In genomic region chr14:94675036-94675435, GRCh38 we compare ENCODE assay signal across 25 cellular contexts.
"Had no signal": no experiment of that assay in that cellular context is flagged by ENCODE, and none has a peak within 500 bp of the region (broad histone marks: within the 10 kb centered on the region; RNA-seq: fewer than 3 reads in every experiment).

No MANE protein-coding gene starts in this region.

- DNase-seq: cortex of kidney; effector CD4-positive, alpha-beta T cell; endodermal cell; foreskin keratinocyte; heart left ventricle; left colon; mesenchymal stem cell; midbrain; naive thymus-derived CD4-positive, alpha-beta T cell; spleen; stimulated activated CD4-positive, alpha-beta T cell treated with anti-CD3 and anti-CD28 coated beads, Interleukin-4, amount 100 ng/mL, for 4 hours; stimulated activated naive CD8-positive, alpha-beta T cell treated with anti-CD3 and anti-CD28 coated beads, Interleukin-15, Interleukin-2, amounts not matched to agents 100 U/mL and 50 U/mL, for 24 hours; thyroid gland; trophoblast cell had no signal

- H3K4me3 ChIP-seq: esophagus muscularis mucosa, gastroesophageal sphincter, heart left ventricle, hepatocyte, lung, neural progenitor cell, prostate gland, right atrium auricular region, skin epidermis, spleen, suprapubic skin, thyroid gland had no signal

- H3K27me3 ChIP-seq: foreskin keratinocyte, hepatocyte, neural progenitor cell, right atrium auricular region, suprapubic skin, thyroid gland had no signal

- H3K27ac Mint-ChIP-seq: endodermal cell; nephron; neural progenitor cell; stimulated activated memory B cell treated with anti-CD40 and anti-IgM and Interleukin-4, amounts not matched to agents 10 μg/mL and 1 μg/mL and 100 μg/mL, for 72 hours had no signal

- H3K4me1 Mint-ChIP-seq: endodermal cell; naive thymus-derived CD4-positive, alpha-beta T cell; nephron; stimulated activated memory B cell treated with anti-CD40 and anti-IgM and Interleukin-4, amounts not matched to agents 10 μg/mL and 1 μg/mL and 100 μg/mL, for 72 hours had no signal

- H3K4me1 ChIP-seq: esophagus muscularis mucosa, foreskin keratinocyte, gastroesophageal sphincter, heart left ventricle, prostate gland, right atrium auricular region, spleen, suprapubic skin, thyroid gland had no signal

- H3K9me3 ChIP-seq: esophagus muscularis mucosa, gastroesophageal sphincter, heart left ventricle, prostate gland, right atrium auricular region, spleen, suprapubic skin, thyroid gland had no signal

- H3K36me3 Mint-ChIP-seq: naive thymus-derived CD4-positive, alpha-beta T cell; neural progenitor cell; stimulated activated memory B cell treated with anti-CD40 and anti-IgM and Interleukin-4, amounts not matched to agents 10 μg/mL and 1 μg/mL and 100 μg/mL, for 72 hours had no signal

- H2AFZ ChIP-seq: hepatocyte, neural progenitor cell had no signal

- ATAC-seq: foreskin keratinocyte; gastroesophageal sphincter; heart left ventricle; left colon; naive thymus-derived CD4-positive, alpha-beta T cell; stimulated activated memory B cell treated with anti-CD40 and anti-IgM and Interleukin-4, amounts not matched to agents 10 μg/mL and 1 μg/mL and 100 μg/mL, for 72 hours; stimulated activated naive CD8-positive, alpha-beta T cell treated with anti-CD3 and anti-CD28 coated beads, Interleukin-15, Interleukin-2, amounts not matched to agents 100 U/mL and 50 U/mL, for 24 hours had no signal

- H3K4me3 Mint-ChIP-seq: endodermal cell; naive thymus-derived CD4-positive, alpha-beta T cell; nephron; neural progenitor cell; stimulated activated memory B cell treated with anti-CD40 and anti-IgM and Interleukin-4, amounts not matched to agents 10 μg/mL and 1 μg/mL and 100 μg/mL, for 72 hours had no signal

- H3K4me2 ChIP-seq: hepatocyte, neural progenitor cell had no signal

- H3K27ac ChIP-seq: esophagus muscularis mucosa, foreskin keratinocyte, gastroesophageal sphincter, heart left ventricle, hepatocyte, neural progenitor cell, prostate gland, right atrium auricular region, skin epidermis, spleen, suprapubic skin, thyroid gland had no signal

- H3K36me3 ChIP-seq: esophagus muscularis mucosa, gastroesophageal sphincter, heart left ventricle, neural progenitor cell, prostate gland, right atrium auricular region, spleen, suprapubic skin, thyroid gland had no signal

- H3K9ac ChIP-seq: neural progenitor cell had no signal

- H3K9me3 Mint-ChIP-seq: endodermal cell, nephron, neural progenitor cell had no signal
